In genomic region chr7:101198476-101198875, GRCh38 we compare ENCODE assay signal across 1 cellular context.
TF ChIP-seq lines count a peak whose summit lies in the region.

No MANE protein-coding gene starts in this region.

TF ChIP-seq in HepG2, 621 proteins besides CTCF, POLR2A, EP300 and RAD21:
- TF ChIP-seq ZBTB1 (CRISPR knock-in tag; IDR thresholded peaks at IDR 0.05; ENCODE audit: borderline replicate concordance) = no peak
- TF ChIP-seq, protein P1, sequence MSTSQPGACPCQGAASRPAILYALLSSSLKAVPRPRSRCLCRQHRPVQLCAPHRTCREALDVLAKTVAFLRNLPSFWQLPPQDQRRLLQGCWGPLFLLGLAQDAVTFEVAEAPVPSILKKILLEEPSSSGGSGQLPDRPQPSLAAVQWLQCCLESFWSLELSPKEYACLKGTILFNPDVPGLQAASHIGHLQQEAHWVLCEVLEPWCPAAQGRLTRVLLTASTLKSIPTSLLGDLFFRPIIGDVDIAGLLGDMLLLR (CRISPR knock-in tag; IDR thresholded peaks at IDR 0.05) = no peak
- no peak for TF ChIP-seq TIGD3 (CRISPR knock-in tag; IDR thresholded peaks at IDR 0.05; ENCODE audit: borderline replicate concordance)
- TF ChIP-seq, protein P2, sequence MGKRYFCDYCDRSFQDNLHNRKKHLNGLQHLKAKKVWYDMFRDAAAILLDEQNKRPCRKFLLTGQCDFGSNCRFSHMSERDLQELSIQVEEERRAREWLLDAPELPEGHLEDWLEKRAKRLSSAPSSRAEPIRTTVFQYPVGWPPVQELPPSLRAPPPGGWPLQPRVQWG (CRISPR knock-in tag; IDR thresholded peaks at IDR 0.05; ENCODE audit: borderline replicate concordance, low read depth) = no peak
- no peak for TF ChIP-seq BRCA1 (CRISPR knock-in tag; IDR thresholded peaks at IDR 0.05)
- TF ChIP-seq SNAPC2 (CRISPR knock-in tag; IDR thresholded peaks at IDR 0.05) = no peak
- no peak for TF ChIP-seq PITX1 (CRISPR knock-in tag; IDR thresholded peaks at IDR 0.05)
- TF ChIP-seq, protein P3, sequence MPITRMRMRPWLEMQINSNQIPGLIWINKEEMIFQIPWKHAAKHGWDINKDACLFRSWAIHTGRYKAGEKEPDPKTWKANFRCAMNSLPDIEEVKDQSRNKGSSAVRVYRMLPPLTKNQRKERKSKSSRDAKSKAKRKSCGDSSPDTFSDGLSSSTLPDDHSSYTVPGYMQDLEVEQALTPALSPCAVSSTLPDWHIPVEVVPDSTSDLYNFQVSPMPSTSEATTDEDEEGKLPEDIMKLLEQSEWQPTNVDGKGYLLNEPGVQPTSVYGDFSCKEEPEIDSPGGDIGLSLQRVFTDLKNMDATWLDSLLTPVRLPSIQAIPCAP (CRISPR knock-in tag; IDR thresholded peaks at IDR 0.05; ENCODE audit: low read depth) = no peak
- TF ChIP-seq ZNF773 (CRISPR knock-in tag; IDR thresholded peaks at IDR 0.05; ENCODE audit: borderline replicate concordance) = no peak
TF ChIP-seq in HepG2: peak in this region for 0.
